Comparison of ENCODE assay signal across 14 cellular contexts in genomic region chr2:187542123-187542522, GRCh38. TPM values are rescaled to one million over a fixed set of nuclear protein-coding genes. Genes with fewer than 3 reads are reported as not detected.
DNase-seq lines count a peak whose midpoint lies in the region; ATAC-seq and TF ChIP-seq lines count a peak whose summit lies in the region.
"Had no signal": no experiment of that assay in that cellular context is flagged by ENCODE, and none has a peak within 500 bp of the region (broad histone marks: within the 10 kb centered on the region; RNA-seq: fewer than 3 reads in every experiment).

No MANE protein-coding gene starts in this region.

- POLR2A ChIA-PET in SK-N-SH (lab: Yijun Ruan, JAX): no interaction called here

- H3K9me3 Mint-ChIP-seq in chondrocyte (ENCODE audit: low read depth): peaks cover 3% of the 10 kb centered on the region
- H3K9me3 Mint-ChIP-seq in effector memory CD8-positive, alpha-beta T cell: peaks cover 2 to 12% of the 10 kb centered on the region in 2 donors
- H3K9me3 Mint-ChIP-seq: activated CD4-positive, alpha-beta T cell treated with anti-CD3 and anti-CD28 coated beads, Interleukin-2, amount 10 ng/mL, durations not matched to agents 24 days and 14 days had no signal

- peak overlapping the region; percentile 25 for H3K9ac ChIP-seq in SK-N-SH

- in situ Hi-C loops in transverse colon (cut with MboI; ENCODE audit: low pct_ligation_motif_present in 1 of 4, low pct_unique_long_range_greater_than_20kb in 1 of 4, low sequenced_read_pairs in 3 of 4): no loop called here

- H3K36me3 ChIP-seq in SK-N-SH (replicated peaks in 1 of 2; ENCODE audit: control insufficient read depth in 1 of 2, insufficient read depth in 2 of 2, low read length in 1 of 2) (no peaks in the 10 kb centered on the region), muscle layer of duodenum (ENCODE audit: control insufficient read depth in 1 of 2, insufficient read depth in 2 of 2, low read length in 2 of 2) (peaks cover 0 to 4% of the 10 kb centered on the region in 2 donors), transverse colon (no peaks in the 10 kb centered on the region)

- H3K9me2 ChIP-seq in SK-N-SH: no peaks in the 10 kb centered on the region

- H3K4me1 ChIP-seq in SK-N-SH (ENCODE audit: control insufficient read depth in 1 of 2, insufficient read depth in 2 of 2, low read depth in 1 of 2, low read length in 1 of 2): peaks cover 0 to 29% of the 10 kb centered on the region in 2 experiments; a peak in 2 of 4 replicates
- peaks cover 0 to 20% of the 10 kb centered on the region in 2 donors for H3K4me1 ChIP-seq in muscle layer of duodenum (ENCODE audit: control insufficient read depth in 1 of 2, insufficient read depth in 2 of 2, low read length in 2 of 2)
- H3K4me1 ChIP-seq in transverse colon: peaks cover 0 to 20% (median 7%) of the 10 kb centered on the region in 4 donors

- TF ChIP-seq POLR2A in transverse colon (IDR thresholded peaks at IDR 0.05): no peak

- peak overlapping the region; percentile 88 for H3K27ac Mint-ChIP-seq in chondrocyte (ENCODE audit: unreplicated experiment)
- no peak overlapping the region for H3K27ac Mint-ChIP-seq in effector memory CD8-positive, alpha-beta T cell
- H3K27ac Mint-ChIP-seq: activated CD4-positive, alpha-beta T cell treated with anti-CD3 and anti-CD28 coated beads, Interleukin-2, amount 10 ng/mL, durations not matched to agents 24 days and 14 days had no signal

- H3K9me3 ChIP-seq in SK-N-SH (no peaks in the 10 kb centered on the region; the same call in 1 of the 2 replicates), muscle layer of duodenum (ENCODE audit: control insufficient read depth in 1 of 2, low read length in 2 of 2) (no peaks in the 10 kb centered on the region), transverse colon (no peaks in the 10 kb centered on the region)

- TF ChIP-seq CTCF in SK-N-SH (IDR thresholded peaks at IDR 0.05) (no peak), chondrocyte (IDR thresholded peaks at IDR 0.05) (no peak), transverse colon (IDR thresholded peaks at IDR 0.05) (no peak)

- H3K4me2 ChIP-seq in SK-N-SH: 0 out of 2 replicates have a peak overlapping the region, but pooled peaks have one; percentile 12

- 85% methylated on average over 2 of the region's 2 CpGs for WGBS in SK-N-SH (ENCODE audit: low lambda C conversion rate)
- WGBS in transverse colon (ENCODE audit: low coverage in 1 of 2), 2 donors: 59 to 64% methylated on average over 2 of the region's 2 CpGs

- intact Hi-C loops in transverse colon (cut with DNase I; ENCODE audit: low total_unique reads): no loop called here

- H3K4me3 ChIP-seq in SK-N-SH (ENCODE audit: low read depth in 2 of 2, low read length in 1 of 2): no peak overlapping the region
- peak overlapping the region in 1 of 2 donors; percentile 12 for H3K4me3 ChIP-seq in muscle layer of duodenum (ENCODE audit: low read depth in 1 of 2, low read length in 2 of 2)
- H3K4me3 ChIP-seq in transverse colon: no peak overlapping the region
- H3K4me3 ChIP-seq: lung had no signal

- H2AFZ ChIP-seq in SK-N-SH (ENCODE audit: low read depth): peak overlapping the region; percentile 70

- no peaks in the 10 kb centered on the region for H3K79me2 ChIP-seq in SK-N-SH (ENCODE audit: insufficient read depth)

- TF ChIP-seq EP300 in SK-N-SH (IDR thresholded peaks at IDR 0.05; ENCODE audit: borderline replicate concordance in 1 of 2, low read depth in 1 of 2, low read length in 1 of 2) (no peak), transverse colon (IDR thresholded peaks at IDR 0.05; ENCODE audit: low read depth) (no peak)

- peaks cover 15% of the 10 kb centered on the region for H3K36me3 Mint-ChIP-seq in chondrocyte (ENCODE audit: low read depth)
- no peaks in the 10 kb centered on the region for H3K36me3 Mint-ChIP-seq in effector memory CD8-positive, alpha-beta T cell (ENCODE audit: insufficient read depth)

- DNase-seq in SK-N-SH (no peak), chondrocyte (ENCODE audit: low spot score) (no peak), transverse colon (no peak)
- no peak for DNase-seq in effector memory CD8-positive, alpha-beta T cell
- DNase-seq: activated CD4-positive, alpha-beta T cell treated with anti-CD3 and anti-CD28 coated beads, Interleukin-2, amount 10 ng/mL, durations not matched to agents 24 days and 14 days; activated gamma-delta T cell; DMS 273 treated with DMSO at 0.1 percent for 48 hours; Kasumi-1 had no signal

- ATAC-seq in SK-N-SH treated with all-trans-retinoic acid at 6 μM for 48 hours (no peak), GM18502 (IDR thresholded peaks at IDR 0.05; ENCODE audit: poor library complexity, unreplicated experiment) (no peak), HG03378 (IDR thresholded peaks at IDR 0.05; ENCODE audit: unreplicated experiment) (no peak)
- ATAC-seq in effector memory CD8-positive, alpha-beta T cell (replicated peaks): no peak

- H3K27me3 Mint-ChIP-seq in chondrocyte (ENCODE audit: low read depth): no peaks in the 10 kb centered on the region
- no peaks in the 10 kb centered on the region for H3K27me3 Mint-ChIP-seq in effector memory CD8-positive, alpha-beta T cell

- no peak for TF ChIP-seq RAD21 in SK-N-SH (IDR thresholded peaks at IDR 0.05; ENCODE audit: low read length)

- H3F3A ChIP-seq in SK-N-SH (replicated peaks; ENCODE audit: insufficient read depth): peaks cover 16% of the 10 kb centered on the region

- CTCF ChIA-PET in SK-N-SH (lab: Yijun Ruan, JAX): interaction anchor here (1.0 to 1.6 kb wide), 2 partner anchors 39 to 42 kb away, joined by 3 to 4 read pairs; no protein-coding TSS in a partner anchor

- H3K27me3 ChIP-seq in SK-N-SH (ENCODE audit: insufficient read depth) (no peaks in the 10 kb centered on the region), muscle layer of duodenum (ENCODE audit: low read depth, low read length) (no peaks in the 10 kb centered on the region), transverse colon (no peaks in the 10 kb centered on the region)

- peaks cover 73% of the 10 kb centered on the region for H3K4me1 Mint-ChIP-seq in chondrocyte (ENCODE audit: low read depth)
- H3K4me1 Mint-ChIP-seq in effector memory CD8-positive, alpha-beta T cell (ENCODE audit: low read depth in 2 of 2): no peaks in the 10 kb centered on the region
- H3K4me1 Mint-ChIP-seq: activated CD4-positive, alpha-beta T cell treated with anti-CD3 and anti-CD28 coated beads, Interleukin-2, amount 10 ng/mL, durations not matched to agents 24 days and 14 days had no signal

- peak overlapping the region; percentile 23 for H3K4me3 Mint-ChIP-seq in chondrocyte (ENCODE audit: unreplicated experiment)
- no peak overlapping the region for H3K4me3 Mint-ChIP-seq in effector memory CD8-positive, alpha-beta T cell
- H3K4me3 Mint-ChIP-seq: activated CD4-positive, alpha-beta T cell treated with anti-CD3 and anti-CD28 coated beads, Interleukin-2, amount 10 ng/mL, durations not matched to agents 24 days and 14 days had no signal

- H3K27ac ChIP-seq in SK-N-SH (ENCODE audit: low read depth in 2 of 2, low read length in 1 of 2) (peak overlapping the region in 1 of 2 experiments; percentile 81; a peak in 2 of 4 replicates), muscle layer of duodenum (ENCODE audit: low read length) (peak overlapping the region; percentile 88), transverse colon (peak overlapping the region; percentile 46 to 75 (median 66))

- no peaks in the 10 kb centered on the region for H4K20me1 ChIP-seq in SK-N-SH (ENCODE audit: insufficient read depth)

TF ChIP-seq in SK-N-SH, 30 proteins besides CTCF, POLR2A, EP300 and RAD21 (continues in another document):
- TF ChIP-seq YY1 (IDR thresholded peaks at IDR 0.05; ENCODE audit: low read depth) (no peak), GATA2 (CRISPR knock-in tag; IDR thresholded peaks at IDR 0.05) (no peak), TCF12 (IDR thresholded peaks at IDR 0.05) (no peak), IRF3 (IDR thresholded peaks at IDR 0.05; ENCODE audit: low read depth, low read length) (no peak), MXI1 (IDR thresholded peaks at IDR 0.05; ENCODE audit: low read depth, low read length) (no peak), NRF1 (IDR thresholded peaks at IDR 0.05; ENCODE audit: low read depth, low read length) (no peak), JUND (IDR thresholded peaks at IDR 0.05) (no peak)

TF ChIP-seq in SK-N-SH treated with all-trans-retinoic acid at 6 μM for 48 hours, 23 proteins besides CTCF, POLR2A, EP300 and RAD21:
- no peak for TF ChIP-seq PATZ1 (CRISPR knock-in tag; IDR thresholded peaks at IDR 0.05; ENCODE audit: borderline replicate concordance)
- TF ChIP-seq BACH2 (CRISPR knock-in tag; IDR thresholded peaks at IDR 0.05; ENCODE audit: borderline replicate concordance): no peak
- TF ChIP-seq PPARA (CRISPR knock-in tag; IDR thresholded peaks at IDR 0.05; ENCODE audit: borderline replicate concordance): no peak
- no peak for TF ChIP-seq CSDC2 (CRISPR knock-in tag; IDR thresholded peaks at IDR 0.05)
- TF ChIP-seq ISL1 (CRISPR knock-in tag; IDR thresholded peaks at IDR 0.05): no peak
- TF ChIP-seq GLIS3 (CRISPR knock-in tag; IDR thresholded peaks at IDR 0.05): no peak

RNA-seq across cellular contexts. Expression of gene TFPI, which starts 12.1 kb away (rescaled TPM):
- polyA plus RNA-seq in SK-N-SH (2012; rRNA removed): 2.1 and 2.3 TPM in 2 replicates
- 3.5 and 4.0 TPM in 2 replicates for polyA plus RNA-seq in SK-N-SH (2012; cell fraction: cytosol; rRNA removed)
- 0.62 and 1.8 TPM in 2 replicates for polyA plus RNA-seq in SK-N-SH (2012; cell fraction: nucleus; rRNA removed)
- total RNA-seq in chondrocyte (116 to 173 TPM (median 161 TPM) in 3 replicates), transverse colon (10 to 100 TPM in 3 of 4 donors, 1 to 10 TPM in 1; 7.1 to 28.9 (median 20.2) TPM)
- total RNA-seq: T-helper 1 cell treated with Interleukin-12 subunit alpha and Interleukin-12 subunit beta and Interleukin-4 antibody, amounts not matched to agents 30 ng/mL and 1 ng/mL, for 36 hours had no signal
